9 cellular contexts compared by ENCODE assay signal in the genomic region with DNA sequence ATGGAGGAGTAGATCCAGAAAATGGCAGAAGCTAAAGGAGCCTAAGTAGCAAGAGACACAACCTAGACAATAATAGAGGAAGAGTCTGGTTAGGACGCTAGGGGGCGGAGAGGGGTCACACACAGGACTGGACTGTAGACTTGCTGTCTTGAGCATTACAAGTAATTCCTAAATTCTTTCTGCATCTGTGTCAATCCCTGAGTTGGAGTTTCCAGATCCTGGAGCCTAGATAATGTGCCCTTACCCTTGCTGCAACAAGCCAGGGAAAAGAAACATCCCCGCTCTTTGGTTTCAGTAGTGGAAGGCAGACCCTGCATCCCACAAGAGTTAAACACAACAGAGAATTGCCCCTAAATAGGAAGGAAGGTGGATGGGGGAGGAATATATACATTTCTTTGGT. TPM values are rescaled to one million over a fixed set of nuclear protein-coding genes. Genes with fewer than 3 reads are reported as not detected.
DNase-seq lines count a peak whose midpoint lies in the region; ATAC-seq and TF ChIP-seq lines count a peak whose summit lies in the region.
"Had no signal": no experiment of that assay in that cellular context is flagged by ENCODE, and none has a peak within 500 bp of the region (broad histone marks: within the 10 kb centered on the region; RNA-seq: fewer than 3 reads in every experiment).

No MANE protein-coding gene starts in this region.

- no peaks in the 10 kb centered on the region for H3K36me3 Mint-ChIP-seq in HFFc6 (ENCODE audit: low read depth)
- H3K36me3 Mint-ChIP-seq: natural killer cell treated with Interleukin-12 subunit alpha and Interleukin-12 subunit beta and Interleukin-15 and Interleukin-18, amount 100 ng/mL, for 72 hours had no signal

- H3K4me1 ChIP-seq in adrenal gland (replicated peaks in 1 of 2) (no peaks in the 10 kb centered on the region), right atrium auricular region (no peaks in the 10 kb centered on the region)

- H3K36me3 ChIP-seq in adrenal gland (replicated peaks in 1 of 2) (no peaks in the 10 kb centered on the region), right atrium auricular region (no peaks in the 10 kb centered on the region)

- H3K4me1 Mint-ChIP-seq in HFFc6 (ENCODE audit: low read depth): no peaks in the 10 kb centered on the region

- TF ChIP-seq POLR2A in adrenal gland (IDR thresholded peaks at IDR 0.05): no peak

- peak; percentile 84 for TF ChIP-seq CTCF in HFFc6 (IDR thresholded peaks at IDR 0.05)
- TF ChIP-seq CTCF in adrenal gland (IDR thresholded peaks at IDR 0.05): peak; percentile 43 to 68 (median 62)
- TF ChIP-seq CTCF in right atrium auricular region (IDR thresholded peaks at IDR 0.05): peak; percentile 43 to 71

- H3K27me3 Mint-ChIP-seq in HFFc6 (ENCODE audit: insufficient read depth): peaks cover 16% of the 10 kb centered on the region

- no peak overlapping the region for H3K27ac Mint-ChIP-seq in HFFc6
- H3K27ac Mint-ChIP-seq: natural killer cell treated with Interleukin-12 subunit alpha and Interleukin-12 subunit beta and Interleukin-15 and Interleukin-18, amount 100 ng/mL, for 72 hours had no signal

- H3K9me3 ChIP-seq in adrenal gland (replicated peaks in 1 of 3): no peaks in the 10 kb centered on the region
- H3K9me3 ChIP-seq in right atrium auricular region: no peaks in the 10 kb centered on the region

- H3K27me3 ChIP-seq in adrenal gland (no peaks in the 10 kb centered on the region), right atrium auricular region (no peaks in the 10 kb centered on the region)

- ATAC-seq in sciatic nerve: peak; percentile 74

- H3K4me3 Mint-ChIP-seq in HFFc6: no peak overlapping the region
- H3K4me3 Mint-ChIP-seq: natural killer cell treated with Interleukin-12 subunit alpha and Interleukin-12 subunit beta and Interleukin-15 and Interleukin-18, amount 100 ng/mL, for 72 hours had no signal

- DNase-seq in activated effector memory CD4-positive, alpha-beta T cell treated with anti-CD3 and anti-CD28 coated beads, Interleukin-2, amount 50 U/mL, for 16 hours: peak; percentile 71
- no peak for DNase-seq in activated effector memory CD4-positive, alpha-beta T cell treated with Interleukin-2 at 50 U/mL for 16 hours
- peak; percentile 56 for DNase-seq in HFFc6
- peak; percentile 81 for DNase-seq in M059J (ENCODE audit: low read depth)
- peak; percentile 80 for DNase-seq in RKO (ENCODE audit: low spot score)
- DNase-seq in adrenal gland: peak; percentile 65 to 88 (median 79)
- DNase-seq in right atrium auricular region (ENCODE audit: low spot score): peak; percentile 86
- DNase-seq in sciatic nerve (ENCODE audit: low spot score): peak; percentile 80

- H3K4me3 ChIP-seq in adrenal gland: no peak overlapping the region
- H3K4me3 ChIP-seq in right atrium auricular region: no peak overlapping the region

- 16 to 29% (median 27%) methylated on average over 3 of the region's 3 CpGs for WGBS in adrenal gland, 4 donors

- intact Hi-C loops in adrenal gland (cut with DNase I) (no loop called here), sciatic nerve (cut with DNase I) (no loop called here)

- no peaks in the 10 kb centered on the region for H3K9me3 Mint-ChIP-seq in HFFc6
- H3K9me3 Mint-ChIP-seq: natural killer cell treated with Interleukin-12 subunit alpha and Interleukin-12 subunit beta and Interleukin-15 and Interleukin-18, amount 100 ng/mL, for 72 hours had no signal

- H3K27ac ChIP-seq in adrenal gland: no peak overlapping the region
- H3K27ac ChIP-seq in right atrium auricular region: no peak overlapping the region

RNA-seq across cellular contexts. Expression of a gene that starts 14.9 kb away (rescaled TPM):
- total RNA-seq in HFFc6 (2021; fragmentation: NEBNext Ultra II Directional; extraction: Animal tissue kit (Norgen Biotek cat#: 25700)): not detected
- not detected in 2 replicates for total RNA-seq in M059J (2014; rRNA removed; shearing (Covaris generic))
- under 1 TPM in 5 of 8 donors, not detected in 3; 0.07 to 0.51 (median 0.19) TPM for total RNA-seq in adrenal gland
- polyA plus RNA-seq in adrenal gland: under 1 TPM in 2 of 3 donors, not detected in 1; 0.16 to 0.27 TPM
- total RNA-seq in right atrium auricular region: not detected
- not detected for total RNA-seq in sciatic nerve

RNA-seq across cellular contexts. Expression of a gene that starts 20.4 kb away (rescaled TPM):
- not detected for total RNA-seq in HFFc6 (2021; fragmentation: NEBNext Ultra II Directional; extraction: Animal tissue kit (Norgen Biotek cat#: 25700))
- 4.4 and 4.7 TPM in 2 replicates for total RNA-seq in M059J (2014; rRNA removed; shearing (Covaris generic))
- total RNA-seq in adrenal gland (1 to 10 TPM in 7 of 8 donors, under 1 TPM in 1; 0.60 to 3.5 (median 1.7) TPM), right atrium auricular region (1 to 10 TPM; 1.4 to 2.7 TPM), sciatic nerve (22.9 TPM)
- 1 to 10 TPM in 2 of 3 donors, under 1 TPM in 1; 0.97 to 1.3 (median 1.1) TPM for polyA plus RNA-seq in adrenal gland
